Comparison of ENCODE assay signal across 11 cellular contexts in the genomic region with DNA sequence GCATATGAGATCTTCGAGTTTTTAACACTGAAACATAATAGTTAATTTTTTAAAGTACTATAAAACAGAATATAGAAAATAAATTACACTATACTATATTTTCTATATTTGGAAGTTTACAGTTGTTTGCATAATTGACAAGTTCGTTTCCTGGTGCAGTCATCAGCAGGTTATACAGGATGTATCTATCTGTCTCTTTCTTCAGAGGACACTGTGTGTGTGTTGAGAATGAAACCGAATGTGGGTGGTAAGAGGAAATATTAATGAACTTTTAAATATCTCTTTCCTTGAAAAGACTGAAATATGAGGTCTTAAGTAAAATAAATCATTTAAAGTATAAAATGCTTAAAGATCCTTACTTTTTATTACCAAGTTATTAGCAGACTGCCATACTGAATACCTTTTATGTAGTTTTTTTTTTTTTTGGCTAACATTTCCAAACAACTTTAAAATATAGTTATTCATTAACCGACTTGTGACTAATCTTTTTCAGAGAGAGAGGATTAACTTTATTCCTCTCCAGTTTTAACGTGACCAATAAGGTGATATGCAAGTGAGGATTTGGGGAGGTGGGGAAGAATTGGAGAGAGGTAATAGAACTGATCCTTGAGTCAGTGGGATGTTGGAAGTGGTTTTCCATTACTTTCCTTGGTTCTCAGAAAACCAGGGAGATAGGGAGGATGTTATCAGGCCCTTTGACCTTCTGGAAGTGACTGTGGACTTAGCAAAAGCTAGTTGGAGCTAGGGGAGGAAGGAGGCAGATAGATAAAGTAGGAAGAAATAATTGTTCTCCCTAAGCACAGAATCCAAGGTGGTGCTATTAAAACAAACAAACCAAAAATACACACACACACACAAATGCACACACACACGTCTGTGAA.
A peak's percentile ranks its signal among the peaks of the same experiment; 100 is the strongest.
DNase-seq lines count a peak whose midpoint lies in the region; ATAC-seq and TF ChIP-seq lines count a peak whose summit lies in the region.
"Had no signal": no experiment of that assay in that cellular context is flagged by ENCODE, and none has a peak within 500 bp of the region (broad histone marks: within the 10 kb centered on the region; RNA-seq: fewer than 3 reads in every experiment).

No MANE protein-coding gene starts in this region.

- POLR2A ChIA-PET in naive thymus-derived CD8-positive, alpha-beta T cell (lab: Charles Lee): no interaction called here

- H3K27ac Mint-ChIP-seq in CD14-positive monocyte: no peak overlapping the region
- no peak overlapping the region for H3K27ac Mint-ChIP-seq in naive thymus-derived CD8-positive, alpha-beta T cell
- H3K27ac Mint-ChIP-seq: B cell had no signal

- H3K9me3 Mint-ChIP-seq in CD14-positive monocyte: peaks cover 0 to 15% (median 6%) of the 10 kb centered on the region in 7 donors
- peaks cover 0 to 31% (median 2%) of the 10 kb centered on the region in 9 donors for H3K9me3 Mint-ChIP-seq in naive thymus-derived CD8-positive, alpha-beta T cell

- H3K27me3 Mint-ChIP-seq in CD14-positive monocyte (ENCODE audit: low read depth in 3 of 3): peaks cover 0 to 1% (median 0%) of the 10 kb centered on the region in 3 donors
- H3K27me3 Mint-ChIP-seq in naive thymus-derived CD8-positive, alpha-beta T cell: peaks cover 0 to 1% (median 0%) of the 10 kb centered on the region in 5 donors

- peak; percentile 82 for ATAC-seq in GM21390 (IDR thresholded peaks at IDR 0.05; ENCODE audit: unreplicated experiment)
- peak; percentile 72 for ATAC-seq in HG03280 (IDR thresholded peaks at IDR 0.05; ENCODE audit: unreplicated experiment)
- peak; percentile 61 for ATAC-seq in esophagus mucosa
- no peak for ATAC-seq in naive thymus-derived CD8-positive, alpha-beta T cell

- no peak overlapping the region for H3K4me3 ChIP-seq in GM12865 (ENCODE audit: low read depth, low read length)

- H3K4me3 Mint-ChIP-seq in CD14-positive monocyte: no peak overlapping the region
- no peak overlapping the region for H3K4me3 Mint-ChIP-seq in naive thymus-derived CD8-positive, alpha-beta T cell
- H3K4me3 Mint-ChIP-seq: B cell had no signal

- intact Hi-C loops in CD14-positive monocyte (cut with micrococcal nuclease): no loop called here

- DNase-seq in GM12865 (ENCODE audit: low read depth): peak; percentile 56
- no peak for DNase-seq in CD14-positive monocyte (ENCODE audit: low spot score)
- DNase-seq in activated effector memory CD4-positive, alpha-beta T cell treated with Interleukin-2 at 50 U/mL for 16 hours: no peak
- no peak for DNase-seq in naive thymus-derived CD8-positive, alpha-beta T cell
- no peak for DNase-seq in KBM-7
- DNase-seq: NCI-H1930, Right ventricle myocardium superior had no signal

- H3K4me1 Mint-ChIP-seq in CD14-positive monocyte: no peaks in the 10 kb centered on the region
- H3K4me1 Mint-ChIP-seq in naive thymus-derived CD8-positive, alpha-beta T cell: no peaks in the 10 kb centered on the region
- H3K4me1 Mint-ChIP-seq: B cell had no signal

- TF ChIP-seq CTCF in GM12865 (IDR thresholded peaks at IDR 0.05; ENCODE audit: insufficient read depth, low read depth, low read length, missing control alignments): no peak
- TF ChIP-seq CTCF in CD14-positive monocyte (IDR thresholded peaks at IDR 0.05): no peak

- in situ Hi-C loops in KBM-7 (cut with MboI; ENCODE audit: low pct_unique_long_range_greater_than_20kb, low sequenced_read_pairs): no loop called here

- H3K36me3 Mint-ChIP-seq in CD14-positive monocyte: no peaks in the 10 kb centered on the region
- H3K36me3 Mint-ChIP-seq in naive thymus-derived CD8-positive, alpha-beta T cell: no peaks in the 10 kb centered on the region

Comparison
In these comparisons a context has a peak if more than half of its experiments do, and no peak if none do; other contexts are left out.
1. ATAC-seq: peak in GM21390 (single experiment), HG03280 (single experiment) and esophagus mucosa (single experiment); none in naive thymus-derived CD8-positive, alpha-beta T cell (0 of 2).